In genomic region chr1:173476197-173476663, GRCh38 we compare ENCODE assay signal across 8 cellular contexts. TPM values are rescaled to one million over a fixed set of nuclear protein-coding genes. Genes with fewer than 3 reads are reported as not detected.
DNase-seq lines count a peak whose midpoint lies in the region; ATAC-seq and TF ChIP-seq lines count a peak whose summit lies in the region.

No MANE protein-coding gene starts in this region.

- H3K36me3 Mint-ChIP-seq in activated T-helper 17 cell treated with anti-CD3 and anti-CD28 coated beads, Interleukin-2, amount 50 U/mL, for 72 hours (ENCODE audit: low read depth) = peaks cover 40% of the 10 kb centered on the region

- ATAC-seq in activated T-helper 17 cell treated with anti-CD3 and anti-CD28 coated beads, Interleukin-2, amount 50 U/mL, for 72 hours (replicated peaks) = no peak
- no peak for ATAC-seq in GM21526 (IDR thresholded peaks at IDR 0.05; ENCODE audit: low FRiP score, unreplicated experiment)
- no peak for ATAC-seq in HG03039 (IDR thresholded peaks at IDR 0.05; ENCODE audit: unreplicated experiment)
- no peak for ATAC-seq in GM18502 (IDR thresholded peaks at IDR 0.05; ENCODE audit: poor library complexity, unreplicated experiment)

- H3K9ac ChIP-seq in iPS-18a (ENCODE audit: low read length) = peak overlapping the region; percentile 70

- H3K27ac Mint-ChIP-seq in activated T-helper 17 cell treated with anti-CD3 and anti-CD28 coated beads, Interleukin-2, amount 50 U/mL, for 72 hours = peak overlapping the region; percentile 79

- H3K4me3 Mint-ChIP-seq in activated T-helper 17 cell treated with anti-CD3 and anti-CD28 coated beads, Interleukin-2, amount 50 U/mL, for 72 hours = peak overlapping the region; percentile 87

- DNase-seq in NCI-H82 (lab: John Stamatoyannopoulos, UW) (peak; percentile 51), NCI-H82 treated with DMSO at 0.1 percent for 48 hours (lab: John Stamatoyannopoulos, UW; ENCODE audit: unreplicated experiment) (no peak), stomach (no peak)

- H3K27ac ChIP-seq in iPS-18a (ENCODE audit: low read length) (no peak overlapping the region), stomach (peak overlapping the region; percentile 85 to 99 (median 97))

- H3K4me1 Mint-ChIP-seq in activated T-helper 17 cell treated with anti-CD3 and anti-CD28 coated beads, Interleukin-2, amount 50 U/mL, for 72 hours = peaks cover 39% of the 10 kb centered on the region

- H3K36me3 ChIP-seq in iPS-18a (ENCODE audit: control insufficient read depth, low read depth, low read length) = peaks cover 20% of the 10 kb centered on the region
- peaks cover 4 to 13% (median 9%) of the 10 kb centered on the region in 4 donors for H3K36me3 ChIP-seq in stomach

- no peak for TF ChIP-seq POLR2A in stomach (IDR thresholded peaks at IDR 0.05)

- peaks cover 5% of the 10 kb centered on the region for H3K9me3 Mint-ChIP-seq in activated T-helper 17 cell treated with anti-CD3 and anti-CD28 coated beads, Interleukin-2, amount 50 U/mL, for 72 hours

- intact Hi-C loops in stomach (cut with DNase I; ENCODE audit: low total_unique reads) = no loop called here

- H3K4me3 ChIP-seq in iPS-18a (ENCODE audit: low read length) (peak overlapping the region; percentile 90), stomach (peak overlapping the region; percentile 77 to 85 (median 78))

- H3K9me3 ChIP-seq in iPS-18a (ENCODE audit: control insufficient read depth, low read depth, low read length) (peaks cover 6% of the 10 kb centered on the region), stomach (peaks cover 0 to 3% (median 0%) of the 10 kb centered on the region in 4 donors)

- TF ChIP-seq CTCF in stomach (IDR thresholded peaks at IDR 0.05) = no peak

- H3K4me1 ChIP-seq in iPS-18a (ENCODE audit: control insufficient read depth, low read depth, low read length) = peaks cover 17% of the 10 kb centered on the region
- H3K4me1 ChIP-seq in stomach = peaks cover 40 to 74% (median 58%) of the 10 kb centered on the region in 4 donors

- no peaks in the 10 kb centered on the region for H3K27me3 Mint-ChIP-seq in activated T-helper 17 cell treated with anti-CD3 and anti-CD28 coated beads, Interleukin-2, amount 50 U/mL, for 72 hours

- no peak for TF ChIP-seq EP300 in stomach (IDR thresholded peaks at IDR 0.05)

- 33 to 37% (median 35%) methylated on average over 5 of the region's 5 CpGs for WGBS in stomach, 5 donors

- H3K27me3 ChIP-seq in iPS-18a (ENCODE audit: control insufficient read depth, insufficient read depth, low read length) (no peaks in the 10 kb centered on the region), stomach (no peaks in the 10 kb centered on the region)

RNA-seq across cellular contexts. Expression of gene PRDX6, which starts 0.9 kb away (rescaled TPM):
- total RNA-seq in activated T-helper 17 cell treated with anti-CD3 and anti-CD28 coated beads, Interleukin-2, amount 50 U/mL, for 72 hours = 100 to 1,000 TPM; 101 to 123 TPM
- 100 to 1,000 TPM in 3 of 5 donors, 10 to 100 TPM in 2; 81.1 to 202 (median 121) TPM for total RNA-seq in stomach
- polyA plus RNA-seq in stomach = 100 to 1,000 TPM; 175 to 385 (median 350) TPM
